Comparison of ENCODE assay signal across 11 cellular contexts in genomic region chr5:133113331-133114061, GRCh38.
DNase-seq lines count a peak whose midpoint lies in the region; ATAC-seq and TF ChIP-seq lines count a peak whose summit lies in the region.
"Had no signal": no experiment of that assay in that cellular context is flagged by ENCODE, and none has a peak within 500 bp of the region (broad histone marks: within the 10 kb centered on the region; RNA-seq: fewer than 3 reads in every experiment).

No MANE protein-coding gene starts in this region.

- in situ Hi-C loops in GM13977 (cut with MboI; ENCODE audit: low pct_unique_long_range_greater_than_20kb, low sequenced_read_pairs, unreplicated experiment), result loop anchor here (25.0 kb wide), 1 partner anchor 174 kb away; no protein-coding TSS in a partner anchor

- no peaks in the 10 kb centered on the region for H3K36me3 ChIP-seq in BLaER1
- H3K36me3 ChIP-seq: ascending aorta had no signal

- no peaks in the 10 kb centered on the region for H4K20me1 ChIP-seq in BLaER1

- no peak for ATAC-seq in HG03442 (IDR thresholded peaks at IDR 0.05; ENCODE audit: unreplicated experiment)
- no peak for ATAC-seq in GM18907 (IDR thresholded peaks at IDR 0.05; ENCODE audit: unreplicated experiment)

- no peak overlapping the region for H3K27ac ChIP-seq in BLaER1
- H3K27ac ChIP-seq: ascending aorta had no signal

- H3K27me3 ChIP-seq in BLaER1, result no peaks in the 10 kb centered on the region
- H3K27me3 ChIP-seq: ascending aorta had no signal

- H3K4me1 ChIP-seq in BLaER1, result peaks cover 58% of the 10 kb centered on the region

- no peaks in the 10 kb centered on the region for H3K9me3 ChIP-seq in BLaER1
- H3K9me3 ChIP-seq: ascending aorta had no signal

- DNase-seq in HT1080 (ENCODE audit: low read depth) (peak; percentile 45), astrocyte of the hippocampus (ENCODE audit: low read depth, low spot score) (peak; percentile 83), putamen (ENCODE audit: low spot score) (peak; percentile 82), AG08396 (ENCODE audit: low spot score) (no peak), GM13977 (ENCODE audit: low spot score) (no peak)
- DNase-seq: NCI-H510A treated with DMSO at 0.1 percent for 48 hours, T-helper 1 cell had no signal

- TF ChIP-seq CTCF in GM13977 (IDR thresholded peaks at IDR 0.05; ENCODE audit: extremely low read depth, insufficient read depth, missing control alignments), result no peak

- no peak overlapping the region for H3K9ac ChIP-seq in BLaER1

- H3K4me2 ChIP-seq in BLaER1, result peak overlapping the region; percentile 68

- H3K4me3 ChIP-seq in BLaER1, result no peak overlapping the region
- H3K4me3 ChIP-seq: ascending aorta had no signal

Comparison
In these comparisons a context has a peak if more than half of its experiments do, and no peak if none do; other contexts are left out.
1. DNase-seq: peak in HT1080 (single experiment), astrocyte of the hippocampus (single experiment) and putamen (single experiment); none in AG08396 (single experiment) and GM13977 (single experiment).